In genomic region chr5:157027663-157028062, GRCh38 we compare ENCODE assay signal across 10 cellular contexts. TPM values are rescaled to one million over a fixed set of nuclear protein-coding genes. Genes with fewer than 3 reads are reported as not detected.
DNase-seq lines count a peak whose midpoint lies in the region; ATAC-seq, FAIRE-seq and TF ChIP-seq lines count a peak whose summit lies in the region.
"Not testable (repeated sequence)": the region's sequence is repeated elsewhere in the genome, so short reads cannot be mapped to it uniquely, and the experiment has no call there.
"Had no signal": no experiment of that assay in that cellular context is flagged by ENCODE, and none has a peak within 500 bp of the region (broad histone marks: within the 10 kb centered on the region; RNA-seq: fewer than 3 reads in every experiment).

No MANE protein-coding gene starts in this region.

- not testable (repeated sequence) for H3K9me3 ChIP-seq in A549

- TF ChIP-seq POLR2A in A549 (IDR thresholded peaks at IDR 0.05; ENCODE audit: low read length) = not testable (repeated sequence)

- not testable (repeated sequence) for H3K4me2 ChIP-seq in A549

- not testable (repeated sequence) for H3K36me3 Mint-ChIP-seq in activated T-helper 17 cell treated with anti-CD3 and anti-CD28 coated beads, Interleukin-2, amount 50 U/mL, for 72 hours (ENCODE audit: low read depth)

- H3K27ac ChIP-seq in A549 = peak overlapping the region; percentile 52 to 65; a peak in 4 of 6 replicates

- H3K27ac Mint-ChIP-seq in activated T-helper 17 cell treated with anti-CD3 and anti-CD28 coated beads, Interleukin-2, amount 50 U/mL, for 72 hours = not testable (repeated sequence)

- TF ChIP-seq CTCF in A549 (IDR thresholded peaks at IDR 0.05) = not testable (repeated sequence)

- FAIRE-seq in A549 (lab: Jason Lieb, UNC) = not testable (repeated sequence)

- not testable (repeated sequence) for H3K4me1 ChIP-seq in A549

- TF ChIP-seq EP300 in A549 (IDR thresholded peaks at IDR 0.05) = not testable (repeated sequence)

- POLR2A ChIA-PET in A549 (lab: Yijun Ruan, JAX) = not testable (repeated sequence)

- H3K9me3 Mint-ChIP-seq in activated T-helper 17 cell treated with anti-CD3 and anti-CD28 coated beads, Interleukin-2, amount 50 U/mL, for 72 hours = not testable (repeated sequence)

- not testable (repeated sequence) for ATAC-seq in A549
- peak; percentile 86 for ATAC-seq in GM18520 (IDR thresholded peaks at IDR 0.05; ENCODE audit: unreplicated experiment)
- ATAC-seq in GM19372 (IDR thresholded peaks at IDR 0.05; ENCODE audit: low read depth, unreplicated experiment) = peak; percentile 73
- peak; percentile 91 for ATAC-seq in GM21528 (IDR thresholded peaks at IDR 0.05; ENCODE audit: low FRiP score, unreplicated experiment)
- ATAC-seq in HG02840 (IDR thresholded peaks at IDR 0.05; ENCODE audit: low FRiP score, unreplicated experiment) = peak; percentile 87
- peak; percentile 89 for ATAC-seq in HG03103 (IDR thresholded peaks at IDR 0.05; ENCODE audit: low read depth, unreplicated experiment)
- peak; percentile 89 for ATAC-seq in HG03521 (IDR thresholded peaks at IDR 0.05; ENCODE audit: unreplicated experiment)
- peak; percentile 5 for ATAC-seq in activated T-helper 17 cell treated with anti-CD3 and anti-CD28 coated beads, Interleukin-2, amount 50 U/mL, for 72 hours (replicated peaks)

- H3K4me3 ChIP-seq in A549 = not testable (repeated sequence)

- not testable (repeated sequence) for TF ChIP-seq RAD21 in A549 (conservative IDR thresholded peaks at IDR 0.05 in 1 of 2, IDR thresholded peaks at IDR 0.05 in 1 of 2)

- H3K4me3 Mint-ChIP-seq in activated T-helper 17 cell treated with anti-CD3 and anti-CD28 coated beads, Interleukin-2, amount 50 U/mL, for 72 hours = not testable (repeated sequence)

- CTCF ChIA-PET in A549 (lab: Yijun Ruan, JAX) = interaction anchor here (1.1 to 2.0 kb wide), 4 partner anchors 10 to 105 kb away, joined by 4 to 7 read pairs (median 5); no protein-coding TSS in a partner anchor

- H3K27me3 Mint-ChIP-seq in activated T-helper 17 cell treated with anti-CD3 and anti-CD28 coated beads, Interleukin-2, amount 50 U/mL, for 72 hours = not testable (repeated sequence)

- not testable (repeated sequence) for DNase-seq in A549 (ENCODE audit: low read depth in 1 of 2, low spot score in 1 of 2)

- peaks cover 11% of the 10 kb centered on the region for H3K4me1 Mint-ChIP-seq in activated T-helper 17 cell treated with anti-CD3 and anti-CD28 coated beads, Interleukin-2, amount 50 U/mL, for 72 hours

- 100% methylated on average over 2 of the region's 2 CpGs for WGBS in A549 (ENCODE audit: missing lambda C conversion rate)

RNA-seq across cellular contexts. Expression of gene HAVCR1, which starts 31.3 kb away (rescaled TPM):
- polyA plus RNA-seq in A549 (2011; rRNA removed) = 94.7 and 143 TPM in 2 replicates
- polyA plus RNA-seq in A549 (2012; cell fraction: cytosol; rRNA removed) = 58.3 and 77.3 TPM in 2 replicates
- 48.5 and 87.7 TPM in 2 replicates for polyA plus RNA-seq in A549 (2012; cell fraction: nucleus; rRNA removed)
- polyA plus RNA-seq in A549 (2017; fragmentation: RNase III; extraction: RNeasy Plus Mini Kit Qiagen cat#74134 plus additional on column Dnase treatment) = 99.1 to 103 TPM (median 101 TPM) in 3 replicates
- polyA minus RNA-seq in A549 (2011; rRNA and poly(A)+ RNA removed) = 328 and 421 TPM in 2 replicates
- total RNA-seq in activated T-helper 17 cell treated with anti-CD3 and anti-CD28 coated beads, Interleukin-2, amount 50 U/mL, for 72 hours = 1 to 10 TPM in 1 of 2 donors, not detected in 1; 1.5 TPM
- total RNA-seq: activated T-cell treated with anti-CD3 and anti-CD28 coated beads, Interleukin-2, amount 50 U/mL, for 4 hours; right cardiac atrium had no signal
- polyA plus RNA-seq: right cardiac atrium had no signal
